25 cellular contexts compared by ENCODE assay signal in the genomic region with DNA sequence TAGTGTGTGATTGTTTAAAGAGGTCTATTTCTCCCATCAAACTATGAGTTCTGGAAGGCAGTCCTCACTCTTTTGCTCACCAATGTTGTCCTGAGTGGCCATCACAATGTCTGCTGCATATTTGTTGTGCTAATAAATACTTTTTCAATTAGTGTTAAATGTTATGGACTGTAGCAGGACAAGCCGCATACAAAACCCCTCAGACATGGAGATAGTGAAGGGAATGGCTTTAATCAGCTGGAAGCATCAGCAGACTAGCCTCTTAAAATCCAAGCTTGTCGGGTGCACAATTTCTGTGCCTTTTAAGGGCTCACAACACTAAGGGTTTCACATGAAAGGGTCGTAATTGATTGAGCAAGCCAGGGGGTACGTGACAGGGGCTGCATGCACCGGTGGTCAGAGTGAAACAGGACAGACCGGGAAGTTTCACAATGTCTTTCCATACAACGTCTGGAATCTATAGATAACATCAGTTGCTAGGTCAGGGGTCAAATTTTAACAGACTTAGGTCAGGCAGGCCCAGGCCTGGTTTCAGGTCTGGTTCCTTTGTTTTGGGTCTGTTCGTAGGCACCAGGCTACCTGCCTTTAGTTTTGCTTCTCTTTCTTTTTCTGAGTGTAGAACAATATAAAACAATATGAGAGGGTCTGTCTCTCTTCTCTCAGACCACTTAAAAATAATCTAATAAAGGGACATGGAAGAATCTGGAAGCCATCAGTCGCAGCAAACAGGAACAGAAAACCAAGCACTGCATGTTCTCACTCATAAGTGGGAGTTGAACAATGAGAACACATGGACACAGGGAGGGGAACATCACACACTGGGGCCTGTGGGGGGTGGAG.
"Had no signal": no experiment of that assay in that cellular context is flagged by ENCODE, and none has a peak within 500 bp of the region (broad histone marks: within the 10 kb centered on the region; RNA-seq: fewer than 3 reads in every experiment).

No MANE protein-coding gene starts in this region.

- H3K4me1 Mint-ChIP-seq: brain; central memory CD8-positive, alpha-beta T cell; immature natural killer cell; stimulated activated effector memory CD8-positive, alpha-beta T cell treated with anti-CD3 and anti-CD28 coated beads, Interleukin-12 subunit alpha, Interleukin-12 subunit beta, amount 100 ng/mL, for 72 hours had no signal

- H3K36me3 ChIP-seq: left ventricle myocardium inferior, neutrophil, ovary, right atrium auricular region, stomach, suprapubic skin, tibial nerve had no signal

- H3K27me3 Mint-ChIP-seq: central memory CD8-positive, alpha-beta T cell; natural killer cell treated with Interleukin-12 subunit alpha and Interleukin-12 subunit beta and Interleukin-15 and Interleukin-18, amount 100 ng/mL, for 72 hours had no signal

- H3K4me1 ChIP-seq: left ventricle myocardium inferior, psoas muscle, right atrium auricular region, stomach, suprapubic skin, tibial nerve had no signal

- H3K27me3 ChIP-seq: neutrophil, ovary, right atrium auricular region, stomach, suprapubic skin, tibial nerve had no signal

- H3K36me3 Mint-ChIP-seq: brain; immature natural killer cell; natural killer cell treated with Interleukin-12 subunit alpha and Interleukin-12 subunit beta and Interleukin-15 and Interleukin-18, amount 100 ng/mL, for 72 hours; stimulated activated effector memory CD8-positive, alpha-beta T cell treated with anti-CD3 and anti-CD28 coated beads, Interleukin-12 subunit alpha, Interleukin-12 subunit beta, amount 100 ng/mL, for 72 hours had no signal

- H3K9me3 ChIP-seq: neutrophil, ovary, psoas muscle, right atrium auricular region, stomach, suprapubic skin, tibial nerve had no signal

- H3K27ac Mint-ChIP-seq: activated naive CD4-positive, alpha-beta T cell treated with anti-CD3 and anti-CD28 coated beads, Interleukin-2, amount 50 U/mL, for 72 hours; brain; immature natural killer cell; natural killer cell treated with Interleukin-12 subunit alpha and Interleukin-12 subunit beta and Interleukin-15 and Interleukin-18, amount 100 ng/mL, for 72 hours; stimulated activated effector memory CD8-positive, alpha-beta T cell treated with anti-CD3 and anti-CD28 coated beads, Interleukin-12 subunit alpha, Interleukin-12 subunit beta, amount 100 ng/mL, for 72 hours had no signal

- H3K27ac ChIP-seq: left ventricle myocardium inferior, neutrophil, ovary, psoas muscle, right atrium auricular region, stomach, suprapubic skin, tibial nerve had no signal

- H3K4me3 Mint-ChIP-seq: brain; central memory CD8-positive, alpha-beta T cell; immature natural killer cell; natural killer cell treated with Interleukin-12 subunit alpha and Interleukin-12 subunit beta and Interleukin-15 and Interleukin-18, amount 100 ng/mL, for 72 hours; stimulated activated effector memory CD8-positive, alpha-beta T cell treated with anti-CD3 and anti-CD28 coated beads, Interleukin-12 subunit alpha, Interleukin-12 subunit beta, amount 100 ng/mL, for 72 hours had no signal

- H3K9me3 Mint-ChIP-seq: brain had no signal

- H3K4me3 ChIP-seq: left ventricle myocardium inferior, ovary, psoas muscle, right atrium auricular region, stomach, suprapubic skin, tibial nerve had no signal

- FAIRE-seq: colon, endothelial cell of umbilical vein, urothelium cell line had no signal

- ATAC-seq: activated naive CD4-positive, alpha-beta T cell treated with anti-CD3 and anti-CD28 coated beads, Interleukin-2, amount 50 U/mL, for 72 hours; esophagus mucosa; natural killer cell treated with Interleukin-12 subunit alpha and Interleukin-12 subunit beta and Interleukin-15 and Interleukin-18, amount 100 ng/mL, for 72 hours; psoas muscle; stimulated activated effector memory CD8-positive, alpha-beta T cell treated with anti-CD3 and anti-CD28 coated beads, Interleukin-12 subunit alpha, Interleukin-12 subunit beta, amount 100 ng/mL, for 72 hours had no signal

- DNase-seq: activated CD4-positive, alpha-beta T cell treated with anti-CD3 and anti-CD28 coated beads for 1 hour; activated T-cell treated with anti-CD3 and anti-CD28 coated beads, Interleukin-2, amount 50 U/mL, for 1 hour; aorta; effector memory CD4-positive, alpha-beta T cell; foreskin melanocyte; immature natural killer cell; kidney glomerular epithelial cell; left ventricle myocardium inferior; ovary; psoas muscle; stimulated activated CD4-positive, alpha-beta T cell treated with anti-CD3 and anti-CD28 coated beads, Interleukin-2, amount 100 ng/mL, for 24 hours; stomach had no signal
